In the genomic region with DNA sequence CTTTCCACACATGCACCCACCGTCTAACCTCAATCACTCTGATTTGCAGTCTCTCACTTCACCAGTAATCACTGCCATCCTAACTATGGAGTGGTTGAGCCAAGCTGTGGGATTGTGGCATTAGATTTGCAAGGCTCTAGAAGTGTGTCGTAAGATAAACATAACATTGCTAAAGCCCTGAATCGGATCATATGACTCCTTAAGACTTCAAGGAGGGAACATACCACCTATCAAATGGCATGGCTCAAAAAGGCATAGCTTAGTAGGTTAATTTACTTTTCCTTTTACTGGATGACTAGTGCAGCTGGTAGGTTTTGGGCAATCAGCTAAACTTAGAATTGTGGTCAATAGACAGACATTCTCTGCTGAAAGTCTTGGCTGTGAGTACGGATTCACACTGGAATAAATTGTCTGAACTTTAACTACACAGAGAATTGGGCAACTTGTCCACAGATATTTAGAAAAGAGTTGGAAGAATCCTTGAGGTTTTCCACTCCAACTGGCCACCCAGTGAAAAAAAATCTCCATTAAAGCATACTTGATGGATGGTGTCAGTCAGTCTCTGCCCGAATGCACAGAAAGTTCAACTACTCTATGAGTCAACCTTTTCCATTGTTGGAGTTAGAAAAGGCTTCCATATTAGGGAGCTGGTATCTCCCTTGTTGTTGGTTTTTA, we compare ENCODE assay signal across 11 cellular contexts.
A peak's percentile ranks its signal among the peaks of the same experiment; 100 is the strongest.
DNase-seq lines count a peak whose midpoint lies in the region; ATAC-seq and TF ChIP-seq lines count a peak whose summit lies in the region.
"Had no signal": no experiment of that assay in that cellular context is flagged by ENCODE, and none has a peak within 500 bp of the region (broad histone marks: within the 10 kb centered on the region; RNA-seq: fewer than 3 reads in every experiment).

No MANE protein-coding gene starts in this region.

- H3K4me3 Mint-ChIP-seq in MCF 10A (ENCODE audit: unreplicated experiment) (peak overlapping the region; percentile 19), T-cell (no peak overlapping the region)
- H3K4me3 Mint-ChIP-seq: activated naive CD8-positive, alpha-beta T cell; CD4-positive, alpha-beta T cell; IgD-negative memory B cell had no signal

- TF ChIP-seq CTCF in MCF 10A (IDR thresholded peaks at IDR 0.05; ENCODE audit: unreplicated experiment) (no peak), breast epithelium (IDR thresholded peaks at IDR 0.05) (no peak), kidney epithelial cell (IDR thresholded peaks at IDR 0.05; ENCODE audit: insufficient read depth, low read length, poor library complexity, severe bottlenecking) (no peak), GM20000 (IDR thresholded peaks at IDR 0.05; ENCODE audit: extremely low read depth, missing control alignments) (no peak)

- H3K27me3 Mint-ChIP-seq in MCF 10A (ENCODE audit: insufficient read depth, unreplicated experiment) (no peaks in the 10 kb centered on the region), T-cell (no peaks in the 10 kb centered on the region)
- H3K27me3 Mint-ChIP-seq: activated naive CD8-positive, alpha-beta T cell; CD4-positive, alpha-beta T cell; IgD-negative memory B cell had no signal

- intact Hi-C loops in MCF 10A (cut with micrococcal nuclease), result loop anchor here (10.0 kb wide), 1 partner anchor 661 kb away; no protein-coding TSS in a partner anchor
- intact Hi-C loops in breast epithelium (cut with DNase I; ENCODE audit: low total_unique reads), result no loop called here

- DNase-seq in MCF 10A (ENCODE audit: unreplicated experiment) (peak; percentile 92), breast epithelium (ENCODE audit: low spot score in 2 of 2) (no peak), SK-MEL-5 (ENCODE audit: low read depth, low spot score) (peak; percentile 53), kidney epithelial cell (ENCODE audit: low read depth) (peak; percentile 99), NCI-H1105 treated with DMSO at 0.1 percent for 48 hours (lab: John Stamatoyannopoulos, UW) (no peak), T-cell (no peak), GM20000 (ENCODE audit: low spot score) (no peak)
- DNase-seq: CD4-positive, alpha-beta T cell had no signal

- H3K36me3 ChIP-seq in breast epithelium (no peaks in the 10 kb centered on the region), kidney epithelial cell (ENCODE audit: control insufficient read depth, insufficient read depth, low read length) (no peaks in the 10 kb centered on the region)

- peak overlapping the region; percentile 93 for H3K27ac Mint-ChIP-seq in MCF 10A (ENCODE audit: low read depth, unreplicated experiment)
- no peak overlapping the region for H3K27ac Mint-ChIP-seq in T-cell
- H3K27ac Mint-ChIP-seq: activated naive CD8-positive, alpha-beta T cell; CD4-positive, alpha-beta T cell; IgD-negative memory B cell had no signal

- no peak for ATAC-seq in T-cell (replicated peaks in 1 of 4)
- ATAC-seq in HG02884 (IDR thresholded peaks at IDR 0.05; ENCODE audit: unreplicated experiment), result no peak

- in situ Hi-C loops in SK-MEL-5 (cut with HindIII; ENCODE audit: low pct_unique_long_range_greater_than_20kb, low sequenced_read_pairs), result no loop called here

- no peaks in the 10 kb centered on the region for H3K36me3 Mint-ChIP-seq in MCF 10A (ENCODE audit: insufficient read depth, unreplicated experiment)
- H3K36me3 Mint-ChIP-seq in T-cell, result no peaks in the 10 kb centered on the region
- H3K36me3 Mint-ChIP-seq: activated naive CD8-positive, alpha-beta T cell; IgD-negative memory B cell had no signal

- H3K27me3 ChIP-seq in breast epithelium, result no peaks in the 10 kb centered on the region
- no peaks in the 10 kb centered on the region for H3K27me3 ChIP-seq in kidney epithelial cell (ENCODE audit: control insufficient read depth, insufficient read depth, low read length)

- no peaks in the 10 kb centered on the region for H3K9me3 ChIP-seq in breast epithelium

- H3K4me1 Mint-ChIP-seq in MCF 10A (ENCODE audit: insufficient read depth, unreplicated experiment) (peaks cover 23% of the 10 kb centered on the region), T-cell (peaks cover 11 to 14% (median 11%) of the 10 kb centered on the region in 3 donors)

- no peak overlapping the region for H3K4me3 ChIP-seq in breast epithelium
- H3K4me3 ChIP-seq in kidney epithelial cell (ENCODE audit: low read depth, low read length), result no peak overlapping the region

- H3K9me3 Mint-ChIP-seq in MCF 10A (ENCODE audit: unreplicated experiment) (no peaks in the 10 kb centered on the region), T-cell (no peaks in the 10 kb centered on the region)
- H3K9me3 Mint-ChIP-seq: CD4-positive, alpha-beta T cell; IgD-negative memory B cell had no signal

- no peak for TF ChIP-seq POLR2A in breast epithelium (IDR thresholded peaks at IDR 0.05)

- POLR2A ChIA-PET in MCF 10A (lab: Yijun Ruan, JAX), result interaction anchor here (0.5 to 1.4 kb wide), 11 partner anchors 9 to 711 kb away, joined by 3 to 9 read pairs (median 4); no protein-coding TSS in a partner anchor
- POLR2A ChIA-PET in T-cell (lab: Charles Lee), result no interaction called here

- CTCF ChIA-PET in MCF 10A (lab: Yijun Ruan, JAX) (interaction anchor here (0.6 to 1.2 kb wide), 2 partner anchors 34 to 264 kb away, joined by 3 to 6 read pairs; no protein-coding TSS in a partner anchor), T-cell (lab: Charles Lee) (no interaction called here)

- no TSS peak for BruUV-seq in MCF 10A (replicated peaks; lab: Mats Ljungman, UMichigan)

- no peaks in the 10 kb centered on the region for H3K4me1 ChIP-seq in breast epithelium

- H3K27ac ChIP-seq in breast epithelium, result no peak overlapping the region

Comparison
In these comparisons a context has a peak if more than half of its experiments do, and no peak if none do; other contexts are left out.
1. DNase-seq: peak in MCF 10A (single experiment), SK-MEL-5 (single experiment) and kidney epithelial cell (single experiment); none in breast epithelium (0 of 2), NCI-H1105 treated with DMSO at 0.1 percent for 48 hours (single experiment), T-cell (0 of 34) and GM20000 (single experiment).